8 cellular contexts compared by ENCODE assay signal in the genomic region with DNA sequence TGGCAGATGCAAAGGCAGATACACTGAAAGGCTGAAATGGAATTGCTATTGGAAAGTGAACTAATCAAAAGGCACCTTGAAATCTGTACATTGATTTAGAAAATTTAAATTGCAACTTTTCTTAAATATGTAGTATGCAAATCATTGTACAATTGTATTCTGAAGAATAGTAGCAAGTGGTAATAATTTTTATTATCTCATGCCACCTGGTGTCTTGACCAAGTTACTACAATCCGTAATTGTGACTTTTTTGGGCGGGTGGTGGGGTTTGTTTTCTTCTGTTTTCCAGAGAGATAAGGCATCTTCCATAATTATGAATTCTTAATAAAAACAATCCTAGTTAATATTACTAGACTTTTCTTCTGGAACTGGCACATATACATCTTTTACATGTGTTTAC. TPM values are rescaled to one million over a fixed set of nuclear protein-coding genes. Genes with fewer than 3 reads are reported as not detected.
DNase-seq lines count a peak whose midpoint lies in the region; ATAC-seq and TF ChIP-seq lines count a peak whose summit lies in the region.

No MANE protein-coding gene starts in this region.

- no peak overlapping the region for H3K4me3 ChIP-seq in Karpas-422 (ENCODE audit: low read length)

- H4K20me1 ChIP-seq in Karpas-422 (ENCODE audit: insufficient read depth, low read depth, low read length) = no peaks in the 10 kb centered on the region

- H3K27ac ChIP-seq in Karpas-422 (ENCODE audit: low read length) = no peak overlapping the region

- no peaks in the 10 kb centered on the region for H3K9me3 ChIP-seq in Karpas-422 (ENCODE audit: low read length)

- H3K9me2 ChIP-seq in Karpas-422 (replicated peaks; ENCODE audit: insufficient read depth, low read length) = no peaks in the 10 kb centered on the region

- no peaks in the 10 kb centered on the region for H3K79me2 ChIP-seq in Karpas-422 (ENCODE audit: low read length)

- no peaks in the 10 kb centered on the region for H3K27me3 ChIP-seq in Karpas-422 (ENCODE audit: low read length)

- H3K4me2 ChIP-seq in Karpas-422 (ENCODE audit: low read depth, low read length, poor library complexity, severe bottlenecking) = no peak overlapping the region

- peaks cover 6% of the 10 kb centered on the region for H3K4me1 ChIP-seq in Karpas-422 (ENCODE audit: low read length)

- TF ChIP-seq CTCF in GM12873 (IDR thresholded peaks at IDR 0.05; ENCODE audit: insufficient read depth, low read depth, low read length, missing control alignments) = peak; percentile 48

- no peak overlapping the region for H3K9ac ChIP-seq in Karpas-422 (ENCODE audit: low read length)

- H2AFZ ChIP-seq in Karpas-422 (ENCODE audit: low read length) = no peak overlapping the region

- DNase-seq in AG08396 (ENCODE audit: low spot score) (peak; percentile 35), Karpas-422 (peak; percentile 71), amniotic stem cell (lab: John Stamatoyannopoulos, UW) (peak; percentile 10), left lobe of liver (ENCODE audit: low spot score) (no peak), GM19240 (ENCODE audit: insufficient read length, low spot score) (no peak)

- H3K36me3 ChIP-seq in Karpas-422 (ENCODE audit: insufficient read depth, low read length) = no peaks in the 10 kb centered on the region

- peak; percentile 74 for ATAC-seq in left lobe of liver
- ATAC-seq in HG02870 (IDR thresholded peaks at IDR 0.05; ENCODE audit: unreplicated experiment) = no peak
- no peak for ATAC-seq in GM19397 (IDR thresholded peaks at IDR 0.05; ENCODE audit: unreplicated experiment)

RNA-seq across cellular contexts. Expression of a gene that starts 12.5 kb away (rescaled TPM):
- total RNA-seq in Karpas-422 (2014; rRNA removed; shearing (Covaris generic); ENCODE audit: low replicate concordance) = 53.9 and 58.3 TPM in 2 replicates
- 64.9 TPM for total RNA-seq in left lobe of liver

Comparison
In these comparisons a context has a peak if more than half of its experiments do, and no peak if none do; other contexts are left out.
1. DNase-seq: peak in AG08396 (single experiment), Karpas-422 (single experiment) and amniotic stem cell (single experiment); none in left lobe of liver (single experiment) and GM19240 (single experiment).